Comparison of ENCODE assay signal across 14 cellular contexts in the genomic region with DNA sequence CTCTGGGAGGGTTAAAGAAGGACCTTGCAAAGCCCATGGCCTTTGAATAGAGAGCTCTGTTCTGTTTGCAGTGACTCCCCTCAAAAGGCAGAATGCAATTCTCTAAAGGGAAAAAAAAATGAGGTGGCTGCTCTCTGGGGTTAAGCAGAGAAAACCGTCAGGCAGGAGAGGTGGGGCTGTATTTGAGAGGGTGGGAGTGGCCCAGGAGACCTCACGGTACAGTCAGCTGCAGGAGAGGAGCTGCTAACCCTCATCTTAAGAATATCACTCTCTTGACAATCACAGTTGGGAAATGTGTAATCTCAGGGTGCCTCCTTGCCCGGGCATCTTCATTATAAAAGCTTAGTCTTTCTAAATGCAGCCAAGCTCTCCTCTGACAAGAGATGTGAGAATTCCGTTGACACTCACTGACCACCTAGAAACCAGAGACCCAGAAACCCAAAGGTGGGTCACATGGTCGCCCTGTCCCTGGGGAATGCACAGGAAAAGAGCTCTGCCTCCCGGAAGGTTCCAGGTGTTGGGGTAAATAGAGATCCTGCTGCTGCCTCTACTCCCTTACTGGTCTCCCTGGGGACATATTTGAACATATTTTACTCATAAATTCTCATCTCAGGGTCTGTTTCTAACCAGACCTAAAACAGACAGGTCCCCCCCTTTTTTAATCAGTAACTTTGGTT.
DNase-seq lines count a peak whose midpoint lies in the region; ATAC-seq and TF ChIP-seq lines count a peak whose summit lies in the region.
"Had no signal": no experiment of that assay in that cellular context is flagged by ENCODE, and none has a peak within 500 bp of the region (broad histone marks: within the 10 kb centered on the region; RNA-seq: fewer than 3 reads in every experiment).

No MANE protein-coding gene starts in this region.

- no peaks in the 10 kb centered on the region for H3F3A ChIP-seq in MM.1S (ENCODE audit: insufficient read depth, low read length)

- no peak overlapping the region for H3K4me3 Mint-ChIP-seq in WTC11
- no peak overlapping the region for H3K4me3 Mint-ChIP-seq in activated T-helper 2 cell treated with anti-CD3 and anti-CD28 coated beads, Interferon-gamma antibody, Interleukin-2, Interleukin-4, amounts not matched to agents 10 μg/mL and 5 μg/mL and 100 μg/mL, durations not matched to agents 14 hours and 24 hours and 36 hours (ENCODE audit: low read depth)
- H3K4me3 Mint-ChIP-seq: CD8-positive, alpha-beta memory T cell had no signal

- H3K4me1 ChIP-seq in lower lobe of right lung (peaks cover 44% of the 10 kb centered on the region), MM.1S (ENCODE audit: low read length) (no peaks in the 10 kb centered on the region)
- H3K4me1 ChIP-seq: SJCRH30 had no signal

- H4K20me1 ChIP-seq in MM.1S (ENCODE audit: insufficient read depth, low read length) = no peaks in the 10 kb centered on the region

- no peak overlapping the region for H3K4me3 ChIP-seq in lower lobe of right lung
- no peak overlapping the region for H3K4me3 ChIP-seq in MM.1S (ENCODE audit: low read length)
- H3K4me3 ChIP-seq: SJCRH30 had no signal

- H3K4me2 ChIP-seq in MM.1S (ENCODE audit: low read depth, low read length) = no peak overlapping the region
- H3K4me2 ChIP-seq: KMS-11 had no signal

- H3K79me2 ChIP-seq in MM.1S (ENCODE audit: low read length) = no peaks in the 10 kb centered on the region

- intact Hi-C loops in cardiac septum (cut with DNase I) = no loop called here
- intact Hi-C loops in left cardiac atrium (cut with DNase I) = no loop called here
- intact Hi-C loops in lower lobe of right lung (cut with DNase I) = no loop called here
- intact Hi-C loops in activated T-helper 2 cell treated with anti-CD3 and anti-CD28 coated beads, Interferon-gamma antibody, Interleukin-2, Interleukin-4, amounts not matched to agents 10 μg/mL and 5 μg/mL and 100 μg/mL, durations not matched to agents 14 hours and 24 hours and 36 hours (cut with micrococcal nuclease) = no loop called here

- CTCF ChIA-PET in WTC11 (lab: Charles Lee) = interaction anchor here (0.7 to 1.5 kb wide), 5 partner anchors 10 to 301 kb away, joined by 3 to 4 read pairs (median 4); no protein-coding TSS in a partner anchor

- no peak overlapping the region for H3K27ac Mint-ChIP-seq in WTC11
- no peak overlapping the region for H3K27ac Mint-ChIP-seq in activated T-helper 2 cell treated with anti-CD3 and anti-CD28 coated beads, Interferon-gamma antibody, Interleukin-2, Interleukin-4, amounts not matched to agents 10 μg/mL and 5 μg/mL and 100 μg/mL, durations not matched to agents 14 hours and 24 hours and 36 hours
- H3K27ac Mint-ChIP-seq: CD8-positive, alpha-beta memory T cell had no signal

- no peak overlapping the region for H3K9ac ChIP-seq in MM.1S (ENCODE audit: low read length)
- H3K9ac ChIP-seq: KMS-11 had no signal

- ATAC-seq in left cardiac atrium = no peak
- peak; percentile 70 for ATAC-seq in WTC11
- peak; percentile 37 to 40 for ATAC-seq in lower lobe of right lung
- no peak for ATAC-seq in HG03045 (IDR thresholded peaks at IDR 0.05; ENCODE audit: unreplicated experiment)

- no peak overlapping the region for H2AFZ ChIP-seq in MM.1S (ENCODE audit: low read length)

- H3K9me3 ChIP-seq in lower lobe of right lung (no peaks in the 10 kb centered on the region), MM.1S (replicated peaks; ENCODE audit: insufficient read depth, low read length) (no peaks in the 10 kb centered on the region)
- H3K9me3 ChIP-seq: SJCRH30 had no signal

- peaks cover 8% of the 10 kb centered on the region; the same call in 1 of the 2 replicates for H3K4me1 Mint-ChIP-seq in WTC11
- H3K4me1 Mint-ChIP-seq in activated T-helper 2 cell treated with anti-CD3 and anti-CD28 coated beads, Interferon-gamma antibody, Interleukin-2, Interleukin-4, amounts not matched to agents 10 μg/mL and 5 μg/mL and 100 μg/mL, durations not matched to agents 14 hours and 24 hours and 36 hours (ENCODE audit: low read depth) = no peaks in the 10 kb centered on the region
- H3K4me1 Mint-ChIP-seq: CD8-positive, alpha-beta memory T cell had no signal

- H3K27me3 ChIP-seq in lower lobe of right lung (ENCODE audit: low read depth) = no peaks in the 10 kb centered on the region
- no peaks in the 10 kb centered on the region for H3K27me3 ChIP-seq in MM.1S (replicated peaks; ENCODE audit: insufficient read depth, low read length)
- H3K27me3 ChIP-seq: SJCRH30 had no signal

- H3K27ac ChIP-seq in lower lobe of right lung (peak overlapping the region; percentile 7), MM.1S (ENCODE audit: low read length) (no peak overlapping the region)
- H3K27ac ChIP-seq: KMS-11, SJCRH30 had no signal

- H3K9me3 Mint-ChIP-seq in WTC11 = no peaks in the 10 kb centered on the region
- no peaks in the 10 kb centered on the region for H3K9me3 Mint-ChIP-seq in activated T-helper 2 cell treated with anti-CD3 and anti-CD28 coated beads, Interferon-gamma antibody, Interleukin-2, Interleukin-4, amounts not matched to agents 10 μg/mL and 5 μg/mL and 100 μg/mL, durations not matched to agents 14 hours and 24 hours and 36 hours

- POLR2A ChIA-PET in WTC11 (lab: Charles Lee) = no interaction called here

- DNase-seq in cardiac septum (ENCODE audit: low spot score) = peak; percentile 36
- no peak for DNase-seq in left cardiac atrium
- no peak for DNase-seq in WTC11 (ENCODE audit: low spot score)
- DNase-seq in lower lobe of right lung = no peak
- DNase-seq in nucleus accumbens (lab: John Stamatoyannopoulos, UW) = no peak
- no peak for DNase-seq in activated T-helper 2 cell treated with anti-CD3 and anti-CD28 coated beads, Interferon-gamma antibody, Interleukin-2, Interleukin-4, amounts not matched to agents 10 μg/mL and 5 μg/mL and 100 μg/mL, durations not matched to agents 14 hours and 24 hours and 36 hours (ENCODE audit: low spot score)
- no peak for DNase-seq in MM.1S
- DNase-seq: CD8-positive, alpha-beta memory T cell; NCI-H1417 treated with DMSO at 0.1 percent for 48 hours; NCI-H187 treated with DMSO at 0.1 percent for 48 hours; NCI-H510A had no signal

- no peaks in the 10 kb centered on the region for H3K36me3 Mint-ChIP-seq in WTC11
- H3K36me3 Mint-ChIP-seq in activated T-helper 2 cell treated with anti-CD3 and anti-CD28 coated beads, Interferon-gamma antibody, Interleukin-2, Interleukin-4, amounts not matched to agents 10 μg/mL and 5 μg/mL and 100 μg/mL, durations not matched to agents 14 hours and 24 hours and 36 hours (ENCODE audit: low read depth) = no peaks in the 10 kb centered on the region
- H3K36me3 Mint-ChIP-seq: CD8-positive, alpha-beta memory T cell had no signal

- H3K36me3 ChIP-seq in lower lobe of right lung (no peaks in the 10 kb centered on the region), MM.1S (replicated peaks; ENCODE audit: insufficient read depth, low read length) (no peaks in the 10 kb centered on the region)
- H3K36me3 ChIP-seq: SJCRH30 had no signal

- TF ChIP-seq CTCF in WTC11 (IDR thresholded peaks at IDR 0.05) = no peak
- no peak for TF ChIP-seq CTCF in lower lobe of right lung (IDR thresholded peaks at IDR 0.05)
- no peak for TF ChIP-seq CTCF in MM.1S (IDR thresholded peaks at IDR 0.05; ENCODE audit: low read length)

- no peaks in the 10 kb centered on the region for H3K9me2 ChIP-seq in MM.1S (replicated peaks; ENCODE audit: insufficient read depth, low read length)

- H3K27me3 Mint-ChIP-seq in WTC11 (ENCODE audit: low read depth) = peaks cover 5% of the 10 kb centered on the region; the same call in 1 of the 2 replicates
- peaks cover 10% of the 10 kb centered on the region for H3K27me3 Mint-ChIP-seq in activated T-helper 2 cell treated with anti-CD3 and anti-CD28 coated beads, Interferon-gamma antibody, Interleukin-2, Interleukin-4, amounts not matched to agents 10 μg/mL and 5 μg/mL and 100 μg/mL, durations not matched to agents 14 hours and 24 hours and 36 hours (ENCODE audit: low read depth)

TF ChIP-seq in WTC11, 78 proteins besides CTCF, POLR2A, EP300 and RAD21:
- TF ChIP-seq, protein P1, sequence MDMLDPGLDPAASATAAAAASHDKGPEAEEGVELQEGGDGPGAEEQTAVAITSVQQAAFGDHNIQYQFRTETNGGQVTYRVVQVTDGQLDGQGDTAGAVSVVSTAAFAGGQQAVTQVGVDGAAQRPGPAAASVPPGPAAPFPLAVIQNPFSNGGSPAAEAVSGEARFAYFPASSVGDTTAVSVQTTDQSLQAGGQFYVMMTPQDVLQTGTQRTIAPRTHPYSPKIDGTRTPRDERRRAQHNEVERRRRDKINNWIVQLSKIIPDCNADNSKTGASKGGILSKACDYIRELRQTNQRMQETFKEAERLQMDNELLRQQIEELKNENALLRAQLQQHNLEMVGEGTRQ (CRISPR knock-in tag; IDR thresholded peaks at IDR 0.05) = peak; percentile 38; the same call in 1 of the 2 replicates
- no peak for TF ChIP-seq MYBL2 (CRISPR knock-in tag; IDR thresholded peaks at IDR 0.05)
- TF ChIP-seq, protein P2, sequence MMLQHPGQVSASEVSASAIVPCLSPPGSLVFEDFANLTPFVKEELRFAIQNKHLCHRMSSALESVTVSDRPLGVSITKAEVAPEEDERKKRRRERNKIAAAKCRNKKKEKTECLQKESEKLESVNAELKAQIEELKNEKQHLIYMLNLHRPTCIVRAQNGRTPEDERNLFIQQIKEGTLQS (CRISPR knock-in tag; conservative IDR thresholded peaks at IDR 0.05) = no peak
- no peak for TF ChIP-seq HMGXB4 (CRISPR knock-in tag; IDR thresholded peaks at IDR 0.05)
- no peak for TF ChIP-seq KAT7 (CRISPR knock-in tag; IDR thresholded peaks at IDR 0.05; ENCODE audit: borderline replicate concordance)
- no peak for TF ChIP-seq ZNF263 (CRISPR knock-in tag; IDR thresholded peaks at IDR 0.05; ENCODE audit: low read depth)
- no peak for TF ChIP-seq ZNF121 (CRISPR knock-in tag; IDR thresholded peaks at IDR 0.05)

Comparison
In these comparisons a context has a peak if more than half of its experiments do, and no peak if none do; other contexts are left out.
1. ATAC-seq: peak in WTC11 (single experiment) and lower lobe of right lung (2 of 2); none in left cardiac atrium (0 of 2) and HG03045 (single experiment).